In genomic region chr1:9910425-9911178, GRCh38 we compare ENCODE assay signal across 8 cellular contexts. TPM values are rescaled to one million over a fixed set of nuclear protein-coding genes. Genes with fewer than 3 reads are reported as not detected.
DNase-seq lines count a peak whose midpoint lies in the region; ATAC-seq lines count a peak whose summit lies in the region.

No MANE protein-coding gene starts in this region.

- no peaks in the 10 kb centered on the region for H3K9me3 ChIP-seq in endocrine pancreas (ENCODE audit: control insufficient read depth, low read length)
- H3K9me3 ChIP-seq in mesodermal cell (ENCODE audit: control insufficient read depth, low read length) = no peaks in the 10 kb centered on the region

- in situ Hi-C loops in Caki2 (cut with HindIII; ENCODE audit: low pct_unique_long_range_greater_than_20kb, low sequenced_read_pairs) = no loop called here

- DNase-seq in Caki2 (ENCODE audit: low read depth) (peak; percentile 97), HUDEP-2 (lab: John Stamatoyannopoulos, UW; ENCODE audit: unreplicated experiment in 76 of 76) (peak; percentile 52 to 100 (median 99)), NOMO-1 treated with dmso at 0.1 percent for 144 hours (lab: John Stamatoyannopoulos, UW; ENCODE audit: unreplicated experiment) (peak; percentile 99)
- DNase-seq in activated CD8-positive, alpha-beta memory T cell treated with anti-CD3 and anti-CD28 coated beads, Interleukin-2, amount 50 U/mL, for 1 hour (ENCODE audit: extremely low read depth) = peak; percentile 98
- peak; percentile 100 for DNase-seq in stimulated activated CD8-positive, alpha-beta memory T cell treated with anti-CD3 and anti-CD28 coated beads, Interleukin-15, amount 100 ng/mL, for 24 hours (ENCODE audit: low read depth)

- H3K36me3 ChIP-seq in endocrine pancreas (ENCODE audit: control insufficient read depth, insufficient read depth, low read length) (no peaks in the 10 kb centered on the region), mesodermal cell (ENCODE audit: control insufficient read depth, insufficient read depth, low read length) (no peaks in the 10 kb centered on the region)

- 1% methylated on average over 30 of the region's 44 CpGs for WGBS in mesodermal cell (ENCODE audit: insufficient coverage in 2 of 2), 2 experiments

- peak overlapping the region; percentile 5 for H3K9ac ChIP-seq in endocrine pancreas (ENCODE audit: control insufficient read depth, insufficient read depth, low read length)

- ATAC-seq in GM21390 (IDR thresholded peaks at IDR 0.05; ENCODE audit: unreplicated experiment) = peak; percentile 91

- H3K4me3 ChIP-seq in endocrine pancreas (ENCODE audit: control insufficient read depth, insufficient read depth, low read length) (peak overlapping the region; percentile 58), mesodermal cell (ENCODE audit: extremely low read depth, insufficient read depth, low read length, poor library complexity, severe bottlenecking) (peak overlapping the region; percentile 54)

- peak overlapping the region; percentile 86 for H3K27ac ChIP-seq in mesodermal cell (ENCODE audit: low read depth, low read length, severe bottlenecking)

- H3K27me3 ChIP-seq in endocrine pancreas (ENCODE audit: control insufficient read depth, insufficient read depth, low read length) = no peaks in the 10 kb centered on the region

- H3K4me1 ChIP-seq in endocrine pancreas (ENCODE audit: control insufficient read depth, insufficient read depth, low read length) (peaks cover 10% of the 10 kb centered on the region), mesodermal cell (ENCODE audit: control insufficient read depth, insufficient read depth, low read length, poor library complexity, severe bottlenecking) (peaks cover 12% of the 10 kb centered on the region)

RNA-seq across cellular contexts. Expression of gene CTNNBIP1, which starts 0.5 kb away (rescaled TPM):
- total RNA-seq in Caki2 (2014; rRNA removed; shearing (Covaris generic); ENCODE audit: low replicate concordance) = 18.0 and 20.8 TPM in 2 replicates
- polyA plus RNA-seq in mesodermal cell (2013, experiment 1 of 2) = 57.3 TPM
- polyA plus RNA-seq in mesodermal cell (2013, experiment 2 of 2) = 47.8 TPM

RNA-seq across cellular contexts. Expression of gene LZIC, which starts 32.6 kb away (rescaled TPM):
- total RNA-seq in Caki2 (2014; rRNA removed; shearing (Covaris generic); ENCODE audit: low replicate concordance) = 12.8 and 13.5 TPM in 2 replicates
- 27.9 TPM for polyA plus RNA-seq in mesodermal cell (2013, experiment 1 of 2)
- polyA plus RNA-seq in mesodermal cell (2013, experiment 2 of 2) = 32.6 TPM

RNA-seq across cellular contexts. Expression of gene NMNAT1, which starts 32.7 kb away (rescaled TPM):
- 2.6 and 18.5 TPM in 2 replicates for total RNA-seq in Caki2 (2014; rRNA removed; shearing (Covaris generic); ENCODE audit: low replicate concordance)
- polyA plus RNA-seq in mesodermal cell (2013, experiment 1 of 2) = 9.1 TPM
- polyA plus RNA-seq in mesodermal cell (2013, experiment 2 of 2) = 10.2 TPM

Comparison
In these comparisons a context has a peak if more than half of its experiments do, and no peak if none do; other contexts are left out.
1. Peak in every context shown above with its lines: DNase-seq, ATAC-seq, H3K4me3 ChIP-seq and H3K27ac ChIP-seq.